Comparison of ENCODE assay signal across 2 cellular contexts in genomic region chrX:12080265-12080664, GRCh38.
A peak's percentile ranks its signal among the peaks of the same experiment; 100 is the strongest.
TF ChIP-seq lines count a peak whose summit lies in the region.

No MANE protein-coding gene starts in this region.

TF ChIP-seq in WTC11, 78 proteins besides CTCF, POLR2A, EP300 and RAD21 (continued from another document):
- no peak for TF ChIP-seq PRDM15 (CRISPR knock-in tag; IDR thresholded peaks at IDR 0.05)

TF ChIP-seq in HepG2, 621 proteins besides CTCF, POLR2A, EP300 and RAD21 (continued from another document):
- TF ChIP-seq SP140L (CRISPR knock-in tag; IDR thresholded peaks at IDR 0.05; ENCODE audit: borderline replicate concordance) (no peak), ZNF274 (CRISPR knock-in tag; IDR thresholded peaks at IDR 0.05) (no peak), SRSF9 (IDR thresholded peaks at IDR 0.05; ENCODE audit: borderline replicate concordance, insufficient read depth, low read depth, low read length, poor library complexity, severe bottlenecking) (no peak), SMC3 (IDR thresholded peaks at IDR 0.05; ENCODE audit: low read length) (peak; percentile 18; the same call in 1 of the 2 replicates), STAG1 (CRISPR knock-in tag; IDR thresholded peaks at IDR 0.05) (peak; percentile 44), ZNF660 (CRISPR knock-in tag; IDR thresholded peaks at IDR 0.05; ENCODE audit: borderline replicate concordance, low read depth) (no peak)
